ENCODE assay signal across 26 cellular contexts in genomic region chr3:55466526-55466925, GRCh38. TPM values are rescaled to one million over a fixed set of nuclear protein-coding genes. Genes with fewer than 3 reads are reported as not detected.
"Had no signal": no experiment of that assay in that cellular context is flagged by ENCODE, and none has a peak within 500 bp of the region (broad histone marks: within the 10 kb centered on the region; RNA-seq: fewer than 3 reads in every experiment).

No MANE protein-coding gene starts in this region.

- H2AFZ ChIP-seq: parathyroid adenoma had no signal

- DNase-seq: activated B cell treated with CpG ODN at 0.5 μM for 24 hours; activated CD4-positive, alpha-beta T cell treated with anti-CD3 and anti-CD28 coated beads, Interleukin-2, amount 50 U/mL, for 1 hour; activated CD8-positive, alpha-beta memory T cell treated with anti-CD3 and anti-CD28 coated beads, Interleukin-2, amount 10 ng/mL, durations not matched to agents 7 days and 5 days; activated CD8-positive, alpha-beta T cell treated with anti-CD3 and anti-CD28 coated beads, Interleukin-2, amount 10 ng/mL, durations not matched to agents 7 days and 5 days; activated naive CD8-positive, alpha-beta T cell treated with anti-CD3 and anti-CD28 coated beads, Interleukin-2, amount 50 U/mL, for 24 hours; activated T-cell treated with anti-CD3 and anti-CD28 coated beads, Interleukin-2, amount 50 U/mL, for 48 hours; dermis blood vessel endothelial cell; effector CD4-positive, alpha-beta T cell; hypothalamus; immature natural killer cell; kidney; left colon; mammary epithelial cell; naive B cell; psoas muscle; stimulated activated CD4-positive, alpha-beta T cell treated with anti-CD3 and anti-CD28 coated beads, Interleukin-2, amount 100 ng/mL, for 48 hours; stimulated activated naive CD8-positive, alpha-beta T cell treated with anti-CD3 and anti-CD28 coated beads, Interleukin-15, Interleukin-2, amounts not matched to agents 100 U/mL and 50 U/mL, for 24 hours; testis; transverse colon had no signal

- H3K4me1 Mint-ChIP-seq: activated B cell treated with CpG ODN at 0.5 μM for 24 hours; activated CD8-positive, alpha-beta memory T cell treated with anti-CD3 and anti-CD28 coated beads, Interleukin-2, amount 10 ng/mL, durations not matched to agents 7 days and 5 days; activated naive CD4-positive, alpha-beta T cell treated with anti-CD3 and anti-CD28 coated beads, Interleukin-2, amount 50 U/mL, for 24 hours; activated naive CD8-positive, alpha-beta T cell treated with anti-CD3 and anti-CD28 coated beads, Interleukin-2, amount 50 U/mL, for 24 hours; central memory CD8-positive, alpha-beta T cell; immature natural killer cell; naive B cell had no signal

- H3K27me3 Mint-ChIP-seq: activated B cell treated with CpG ODN at 0.5 μM for 24 hours; activated CD8-positive, alpha-beta memory T cell treated with anti-CD3 and anti-CD28 coated beads, Interleukin-2, amount 10 ng/mL, durations not matched to agents 7 days and 5 days; activated naive CD4-positive, alpha-beta T cell treated with anti-CD3 and anti-CD28 coated beads, Interleukin-2, amount 50 U/mL, for 24 hours; central memory CD8-positive, alpha-beta T cell had no signal

- H3K36me3 ChIP-seq: transverse colon had no signal

- H3K27me3 ChIP-seq: esophagus muscularis mucosa, gastroesophageal sphincter, testis, transverse colon had no signal

- H3K9ac ChIP-seq: parathyroid adenoma had no signal

- H3K4me1 ChIP-seq: parathyroid adenoma, psoas muscle, testis, transverse colon had no signal

- H3K4me3 Mint-ChIP-seq: activated B cell treated with CpG ODN at 0.5 μM for 24 hours; activated CD8-positive, alpha-beta memory T cell treated with anti-CD3 and anti-CD28 coated beads, Interleukin-2, amount 10 ng/mL, durations not matched to agents 7 days and 5 days; activated CD8-positive, alpha-beta T cell treated with anti-CD3 and anti-CD28 coated beads, Interleukin-2, amount 10 ng/mL, durations not matched to agents 7 days and 5 days; activated naive CD4-positive, alpha-beta T cell treated with anti-CD3 and anti-CD28 coated beads, Interleukin-2, amount 50 U/mL, for 24 hours; activated naive CD8-positive, alpha-beta T cell treated with anti-CD3 and anti-CD28 coated beads, Interleukin-2, amount 50 U/mL, for 24 hours; central memory CD8-positive, alpha-beta T cell; immature natural killer cell; naive B cell; T-helper 2 cell treated with Interferon-gamma antibody and Interleukin-4, amounts not matched to agents 5 μg/mL and 100 μg/mL, for 36 hours had no signal

- H3K36me3 Mint-ChIP-seq: activated CD8-positive, alpha-beta memory T cell treated with anti-CD3 and anti-CD28 coated beads, Interleukin-2, amount 10 ng/mL, durations not matched to agents 7 days and 5 days; activated naive CD4-positive, alpha-beta T cell treated with anti-CD3 and anti-CD28 coated beads, Interleukin-2, amount 50 U/mL, for 24 hours; immature natural killer cell; naive B cell had no signal

- ATAC-seq: activated CD8-positive, alpha-beta memory T cell treated with anti-CD3 and anti-CD28 coated beads, Interleukin-2, amount 10 ng/mL, durations not matched to agents 7 days and 5 days; activated CD8-positive, alpha-beta T cell treated with anti-CD3 and anti-CD28 coated beads, Interleukin-2, amount 10 ng/mL, durations not matched to agents 7 days and 5 days; activated naive CD8-positive, alpha-beta T cell treated with anti-CD3 and anti-CD28 coated beads, Interleukin-2, amount 50 U/mL, for 24 hours; gastroesophageal sphincter; left colon; psoas muscle; stimulated activated naive CD8-positive, alpha-beta T cell treated with anti-CD3 and anti-CD28 coated beads, Interleukin-15, Interleukin-2, amounts not matched to agents 100 U/mL and 50 U/mL, for 24 hours had no signal

- H3K9me3 ChIP-seq: esophagus muscularis mucosa, gastroesophageal sphincter, psoas muscle, testis, transverse colon had no signal

- H3K79me2 ChIP-seq: parathyroid adenoma had no signal

- H3K9me3 Mint-ChIP-seq: activated B cell treated with CpG ODN at 0.5 μM for 24 hours; activated naive CD4-positive, alpha-beta T cell treated with anti-CD3 and anti-CD28 coated beads, Interleukin-2, amount 50 U/mL, for 24 hours; activated T-helper 2 cell treated with anti-CD3 and anti-CD28 coated beads, Interferon-gamma antibody, Interleukin-2, Interleukin-4, amounts not matched to agents 10 μg/mL and 5 μg/mL and 100 μg/mL, durations not matched to agents 14 hours and 24 hours and 36 hours; central memory CD8-positive, alpha-beta T cell; T-helper 2 cell treated with Interferon-gamma antibody and Interleukin-4, amounts not matched to agents 5 μg/mL and 100 μg/mL, for 36 hours had no signal

- H3K27ac Mint-ChIP-seq: activated B cell treated with CpG ODN at 0.5 μM for 24 hours; activated CD8-positive, alpha-beta memory T cell treated with anti-CD3 and anti-CD28 coated beads, Interleukin-2, amount 10 ng/mL, durations not matched to agents 7 days and 5 days; activated CD8-positive, alpha-beta T cell treated with anti-CD3 and anti-CD28 coated beads, Interleukin-2, amount 10 ng/mL, durations not matched to agents 7 days and 5 days; activated naive CD4-positive, alpha-beta T cell treated with anti-CD3 and anti-CD28 coated beads, Interleukin-2, amount 50 U/mL, for 24 hours; activated naive CD8-positive, alpha-beta T cell treated with anti-CD3 and anti-CD28 coated beads, Interleukin-2, amount 50 U/mL, for 24 hours; activated T-helper 2 cell treated with anti-CD3 and anti-CD28 coated beads, Interferon-gamma antibody, Interleukin-2, Interleukin-4, amounts not matched to agents 10 μg/mL and 5 μg/mL and 100 μg/mL, durations not matched to agents 14 hours and 24 hours and 36 hours; immature natural killer cell; naive B cell; T-helper 2 cell treated with Interferon-gamma antibody and Interleukin-4, amounts not matched to agents 5 μg/mL and 100 μg/mL, for 36 hours had no signal

- H3K27ac ChIP-seq: esophagus muscularis mucosa, gastroesophageal sphincter, parathyroid adenoma, psoas muscle, testis, transverse colon had no signal

- H3K4me3 ChIP-seq: esophagus muscularis mucosa, gastroesophageal sphincter, psoas muscle, testis, transverse colon had no signal

RNA-seq across cellular contexts. Expression of gene WNT5A, which starts 20.6 kb away (rescaled TPM):
- total RNA-seq: activated B cell treated with CpG ODN at 0.5 μM for 24 hours; activated CD8-positive, alpha-beta T cell treated with anti-CD3 and anti-CD28 coated beads, Interleukin-2, amount 10 ng/mL, durations not matched to agents 7 days and 5 days had no signal
- polyA plus RNA-seq: immature natural killer cell had no signal
